In the genomic region with DNA sequence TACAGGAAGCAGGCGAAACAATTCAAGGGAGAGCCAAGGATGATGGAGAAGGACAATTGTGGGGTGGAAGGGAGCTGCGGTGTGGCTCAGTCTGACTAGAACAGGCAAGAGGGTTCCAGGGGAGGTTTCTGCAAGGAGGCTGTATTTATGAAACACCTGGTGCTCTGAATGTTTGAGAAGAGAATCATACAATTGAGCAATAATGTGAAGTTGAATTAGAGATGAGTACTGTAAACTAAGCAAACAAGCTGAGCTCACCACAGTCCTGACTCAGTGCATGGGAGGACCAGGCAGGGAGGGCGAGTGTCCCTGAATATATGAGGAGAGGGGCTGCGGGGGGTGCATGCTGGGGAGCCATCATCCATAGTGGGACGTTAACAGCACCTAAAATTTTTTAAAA, we compare ENCODE assay signal across 30 cellular contexts.
DNase-seq lines count a peak whose midpoint lies in the region; ATAC-seq, FAIRE-seq and TF ChIP-seq lines count a peak whose summit lies in the region.
"Had no signal": no experiment of that assay in that cellular context is flagged by ENCODE, and none has a peak within 500 bp of the region (broad histone marks: within the 10 kb centered on the region; RNA-seq: fewer than 3 reads in every experiment).

No MANE protein-coding gene starts in this region.

- intact Hi-C loops in HepG2 (cut with micrococcal nuclease; ENCODE audit: unreplicated experiment), result no loop called here
- intact Hi-C loops in right lobe of liver (cut with DNase I), result no loop called here
- intact Hi-C loops in Panc1 (cut with micrococcal nuclease; ENCODE audit: unreplicated experiment), result no loop called here
- intact Hi-C loops in esophagus muscularis mucosa (cut with DNase I), result no loop called here
- intact Hi-C loops in ovary (cut with DNase I), result no loop called here

- H3K9ac ChIP-seq in HepG2 (ENCODE audit: insufficient read depth, low read depth, low read length), result no peak overlapping the region

- no peaks in the 10 kb centered on the region for H4K20me1 ChIP-seq in HepG2 (ENCODE audit: insufficient read depth, low read length)

- H3K27me3 ChIP-seq in HepG2 (ENCODE audit: control insufficient read depth in 1 of 2, insufficient read depth in 2 of 2, low read length in 2 of 2), result no peaks in the 10 kb centered on the region
- H3K27me3 ChIP-seq in right lobe of liver, result no peaks in the 10 kb centered on the region
- H3K27me3 ChIP-seq in Panc1 (ENCODE audit: control insufficient read depth, insufficient read depth, low read length), result no peaks in the 10 kb centered on the region
- H3K27me3 ChIP-seq in esophagus muscularis mucosa, result no peaks in the 10 kb centered on the region
- H3K27me3 ChIP-seq in suprapubic skin, result no peaks in the 10 kb centered on the region
- H3K27me3 ChIP-seq in ovary, result no peaks in the 10 kb centered on the region
- H3K27me3 ChIP-seq: dorsolateral prefrontal cortex, hepatocyte, left lung, SJCRH30, thyroid gland had no signal

- ATAC-seq in HepG2 (peak; percentile 19; the same call in 1 of the 3 replicates), right lobe of liver (no peak), Panc1 (no peak), GM21825 (IDR thresholded peaks at IDR 0.05; ENCODE audit: unreplicated experiment) (no peak)
- ATAC-seq: activated naive CD4-positive, alpha-beta T cell treated with anti-CD3 and anti-CD28 coated beads, Interleukin-2, amount 50 U/mL, for 72 hours; left lung; naive thymus-derived CD8-positive, alpha-beta T cell had no signal

- WGBS in HepG2 (ENCODE audit: low lambda C conversion rate), result 83% methylated on average over 5 of the region's 5 CpGs
- 81% methylated on average over 4 of the region's 5 CpGs for WGBS in right lobe of liver (ENCODE audit: insufficient coverage, low coverage, low lambda C conversion rate, missing lambda C conversion rate)
- 90% methylated on average over 4 of the region's 5 CpGs for WGBS in esophagus muscularis mucosa
- 94% methylated on average over 4 of the region's 5 CpGs for WGBS in suprapubic skin
- 74 to 94% (median 74%) methylated on average over 5 of the region's 5 CpGs for WGBS in ovary, 3 donors

- DNase-seq in HepG2 (ENCODE audit: low spot score), result no peak
- DNase-seq in right lobe of liver, result no peak
- peak; percentile 41 for DNase-seq in Panc1 (ENCODE audit: low read depth, low spot score)
- DNase-seq in esophagus muscularis mucosa (ENCODE audit: extremely low spot score), result peak; percentile 31
- no peak for DNase-seq in suprapubic skin (ENCODE audit: low spot score in 2 of 2)
- no peak for DNase-seq in ovary
- DNase-seq in iPS-NIHi11 (ENCODE audit: low spot score), result no peak
- DNase-seq: activated CD4-positive, alpha-beta memory T cell treated with anti-CD3 and anti-CD28 coated beads, Interleukin-2, amount 10 ng/mL, durations not matched to agents 7 days and 5 days; activated CD4-positive, CD25-positive, alpha-beta regulatory T cell treated with anti-CD3 and anti-CD28 coated beads, Interleukin-2, amount 50 U/mL, for 72 hours; DMS79; dorsolateral prefrontal cortex; foreskin melanocyte; GF-D8; GOT3; immature natural killer cell; KG1; left lung; naive thymus-derived CD8-positive, alpha-beta T cell; SJCRH30; stimulated activated CD4-positive, alpha-beta T cell treated with anti-CD3 and anti-CD28 coated beads, Interleukin-12 subunit alpha, Interleukin-12 subunit beta, amount 100 ng/mL, for 4 hours; stimulated activated CD4-positive, alpha-beta T cell treated with anti-CD3 and anti-CD28 coated beads, Interleukin-4, amount 100 ng/mL, for 4 hours; stimulated activated naive CD4-positive, alpha-beta T cell treated with Interleukin-2 at 50 U/mL for 16 hours; thyroid gland had no signal

- H3K36me3 ChIP-seq in HepG2 (replicated peaks in 1 of 2; ENCODE audit: control insufficient read depth in 1 of 2, insufficient read depth in 2 of 2, low read length in 2 of 2) (no peaks in the 10 kb centered on the region), right lobe of liver (no peaks in the 10 kb centered on the region), Panc1 (ENCODE audit: control insufficient read depth, insufficient read depth, low read length) (no peaks in the 10 kb centered on the region), esophagus muscularis mucosa (peaks cover 0 to 24% (median 1%) of the 10 kb centered on the region in 4 donors), suprapubic skin (no peaks in the 10 kb centered on the region), ovary (no peaks in the 10 kb centered on the region)
- H3K36me3 ChIP-seq: left lung, SJCRH30, thyroid gland had no signal

- in situ Hi-C loops in HepG2 (cut with HindIII; ENCODE audit: extremely low pct_ligation_motif_present, low pct_unique_long_range_greater_than_20kb) (no loop called here), Panc1 (cut with HindIII; ENCODE audit: low pct_unique_long_range_greater_than_20kb, low sequenced_read_pairs) (no loop called here)

- no peak for FAIRE-seq in HepG2 (lab: Jason Lieb, UNC)
- FAIRE-seq: A204.1, astrocyte, GM18507 had no signal

- no peak for TF ChIP-seq RAD21 in HepG2 (CRISPR knock-in tag; IDR thresholded peaks at IDR 0.05)

- H3K27ac ChIP-seq in HepG2 (ENCODE audit: extremely low read length, insufficient read depth, low read length) (no peak overlapping the region), right lobe of liver (no peak overlapping the region), Panc1 (ENCODE audit: low read length) (no peak overlapping the region), esophagus muscularis mucosa (replicated peaks in 1 of 4) (no peak overlapping the region), suprapubic skin (no peak overlapping the region), ovary (no peak overlapping the region)
- H3K27ac ChIP-seq: hepatocyte, left lung, PC-9, SJCRH30, thyroid gland had no signal

- POLR2A ChIA-PET in HepG2 (lab: Yijun Ruan, JAX) (no interaction called here), Panc1 (lab: Charles Lee) (no interaction called here)

- no peak overlapping the region for H3K4me2 ChIP-seq in HepG2 (ENCODE audit: low read depth, low read length)
- H3K4me2 ChIP-seq: hepatocyte, PC-9 had no signal

- TF ChIP-seq CTCF in HepG2 (CRISPR knock-in tag; IDR thresholded peaks at IDR 0.05) (no peak), right lobe of liver (IDR thresholded peaks at IDR 0.05) (no peak), Panc1 (IDR thresholded peaks at IDR 0.05) (no peak), esophagus muscularis mucosa (IDR thresholded peaks at IDR 0.05) (no peak), suprapubic skin (IDR thresholded peaks at IDR 0.05) (no peak), ovary (IDR thresholded peaks at IDR 0.05) (no peak)

- BruUV-seq in HepG2 (replicated peaks; lab: Mats Ljungman, UMichigan), result no TSS peak
- BruUV-seq in Panc1 (replicated peaks; lab: Mats Ljungman, UMichigan), result no TSS peak

- no peaks in the 10 kb centered on the region for H3K9me3 ChIP-seq in HepG2 (ENCODE audit: low read length)
- no peaks in the 10 kb centered on the region for H3K9me3 ChIP-seq in right lobe of liver
- H3K9me3 ChIP-seq in Panc1 (ENCODE audit: control insufficient read depth, insufficient read depth, low read depth, low read length), result no peaks in the 10 kb centered on the region
- H3K9me3 ChIP-seq in esophagus muscularis mucosa, result no peaks in the 10 kb centered on the region
- no peaks in the 10 kb centered on the region for H3K9me3 ChIP-seq in suprapubic skin
- H3K9me3 ChIP-seq in ovary, result no peaks in the 10 kb centered on the region
- H3K9me3 ChIP-seq: left lung, SJCRH30, thyroid gland had no signal

- TF ChIP-seq EP300 in HepG2 (IDR thresholded peaks at IDR 0.05; ENCODE audit: low read depth in 2 of 2, low read length in 2 of 2) (no peak), HepG2 (CRISPR knock-in tag; IDR thresholded peaks at IDR 0.05; ENCODE audit: borderline replicate concordance) (no peak), esophagus muscularis mucosa (IDR thresholded peaks at IDR 0.05) (no peak), suprapubic skin (IDR thresholded peaks at IDR 0.05) (no peak), ovary (IDR thresholded peaks at IDR 0.05) (no peak)

- H2AFZ ChIP-seq in HepG2 (ENCODE audit: low read length), result no peak overlapping the region
- H2AFZ ChIP-seq: hepatocyte, PC-9 had no signal

- CTCF ChIA-PET in HepG2 (lab: Yijun Ruan, JAX; ENCODE audit: low intra/inter-chr PET ratio, low total read pairs), result no interaction called here
- CTCF ChIA-PET in Panc1 (lab: Charles Lee), result interaction anchor here (0.6 kb wide), 1 partner anchor 29 kb away, joined by 3 read pairs; no protein-coding TSS in a partner anchor

- no peak for TF ChIP-seq POLR2A in HepG2 (IDR thresholded peaks at IDR 0.05; ENCODE audit: insufficient read depth in 1 of 2, low read depth in 2 of 2, low read length in 2 of 2)
- TF ChIP-seq POLR2A in right lobe of liver (IDR thresholded peaks at IDR 0.05), result no peak
- TF ChIP-seq POLR2A in esophagus muscularis mucosa (IDR thresholded peaks at IDR 0.05; ENCODE audit: low read depth), result no peak
- TF ChIP-seq POLR2A in suprapubic skin (IDR thresholded peaks at IDR 0.05), result no peak
- no peak for TF ChIP-seq POLR2A in ovary (IDR thresholded peaks at IDR 0.05)

- H3K4me1 ChIP-seq in HepG2 (ENCODE audit: insufficient read depth, low read length) (peaks cover 20% of the 10 kb centered on the region), right lobe of liver (no peaks in the 10 kb centered on the region), Panc1 (ENCODE audit: control insufficient read depth, insufficient read depth, low read length) (no peaks in the 10 kb centered on the region), esophagus muscularis mucosa (no peaks in the 10 kb centered on the region), suprapubic skin (no peaks in the 10 kb centered on the region), ovary (ENCODE audit: insufficient read depth) (no peaks in the 10 kb centered on the region)
- H3K4me1 ChIP-seq: left lung, SJCRH30, thyroid gland had no signal

- H3K4me3 ChIP-seq in HepG2 (replicated peaks in 1 of 3; ENCODE audit: insufficient read depth in 1 of 3, low read depth in 2 of 3, low read length in 3 of 3) (no peak overlapping the region), right lobe of liver (no peak overlapping the region), Panc1 (ENCODE audit: low read depth in 2 of 2, low read length in 2 of 2) (no peak overlapping the region), esophagus muscularis mucosa (no peak overlapping the region), suprapubic skin (no peak overlapping the region), ovary (no peak overlapping the region)
- H3K4me3 ChIP-seq: dorsolateral prefrontal cortex, hepatocyte, left lung, PC-9, SJCRH30, thyroid gland had no signal

- H3K79me2 ChIP-seq in HepG2 (ENCODE audit: insufficient read depth, low read length), result no peaks in the 10 kb centered on the region
- H3K79me2 ChIP-seq: hepatocyte had no signal

TF ChIP-seq in HepG2, 621 proteins besides CTCF, POLR2A, EP300 and RAD21 (continues in another document):
- TF ChIP-seq ZBTB25 (CRISPR knock-in tag; IDR thresholded peaks at IDR 0.05), result no peak

Comparison
In these comparisons a context has a peak if more than half of its experiments do, and no peak if none do; other contexts are left out.
1. DNase-seq: peak in Panc1 (single experiment) and esophagus muscularis mucosa (single experiment); none in HepG2 (single experiment), right lobe of liver (0 of 3), suprapubic skin (0 of 2), ovary (0 of 5) and iPS-NIHi11 (single experiment).